Comparison of ENCODE assay signal across 31 cellular contexts in the genomic region with DNA sequence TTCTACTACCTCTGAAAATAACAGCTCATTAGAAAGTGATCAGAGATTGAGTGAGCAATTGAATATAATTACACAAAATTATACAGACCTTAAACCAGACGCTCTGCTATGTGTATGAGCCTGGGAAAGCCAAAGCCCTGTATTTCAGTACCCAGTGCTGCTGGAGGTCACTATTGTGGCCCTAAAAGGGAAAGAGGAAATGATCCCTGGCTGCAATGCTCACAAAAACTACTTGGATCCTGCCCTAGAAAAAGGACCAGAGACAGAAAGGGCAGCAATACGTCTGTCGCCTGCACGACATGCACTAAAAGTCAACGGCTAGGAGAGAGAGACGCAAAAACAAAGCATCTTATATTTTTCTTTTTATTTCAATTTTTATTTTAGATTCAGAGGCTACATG.
"Had no signal": no experiment of that assay in that cellular context is flagged by ENCODE, and none has a peak within 500 bp of the region (broad histone marks: within the 10 kb centered on the region; RNA-seq: fewer than 3 reads in every experiment).

No MANE protein-coding gene starts in this region.

- H3K4me2 ChIP-seq: PC-9 had no signal

- H2AFZ ChIP-seq: PC-9 had no signal

- H3K4me3 ChIP-seq: ascending aorta, cardiac muscle cell, MG63, PC-9, SJCRH30, SK-N-MC had no signal

- H3K27ac Mint-ChIP-seq: activated CD4-positive, alpha-beta T cell treated with anti-CD3 and anti-CD28 coated beads, Interleukin-2, amount 10 ng/mL, durations not matched to agents 24 days and 14 days; activated CD8-positive, alpha-beta T cell treated with anti-CD3 and anti-CD28 coated beads for 36 hours; activated naive CD4-positive, alpha-beta T cell treated with anti-CD3 and anti-CD28 coated beads, Interleukin-2, amount 50 U/mL, for 24 hours; activated naive CD8-positive, alpha-beta T cell treated with anti-CD3 and anti-CD28 coated beads, Interleukin-2, amount 10 ng/mL, durations not matched to agents 7 days and 5 days; activated T-cell treated with anti-CD3 and anti-CD28 coated beads, Interleukin-2, amount 50 U/mL, for 72 hours; activated T-helper 17 cell treated with anti-CD3 and anti-CD28 coated beads, Interleukin-2, amount 50 U/mL, for 72 hours had no signal

- H3K27ac ChIP-seq: ascending aorta, cardiac muscle cell, PC-9, SJCRH30, SK-N-MC, WERI-Rb-1 had no signal

- H3K4me1 ChIP-seq: ascending aorta, SJCRH30 had no signal

- H3K4me3 Mint-ChIP-seq: activated CD4-positive, alpha-beta T cell treated with anti-CD3 and anti-CD28 coated beads, Interleukin-2, amount 10 ng/mL, durations not matched to agents 24 days and 14 days; activated CD8-positive, alpha-beta T cell treated with anti-CD3 and anti-CD28 coated beads for 36 hours; activated naive CD4-positive, alpha-beta T cell treated with anti-CD3 and anti-CD28 coated beads, Interleukin-2, amount 50 U/mL, for 24 hours; activated naive CD8-positive, alpha-beta T cell treated with anti-CD3 and anti-CD28 coated beads, Interleukin-2, amount 10 ng/mL, durations not matched to agents 7 days and 5 days; activated T-cell treated with anti-CD3 and anti-CD28 coated beads, Interleukin-2, amount 50 U/mL, for 72 hours; activated T-helper 17 cell treated with anti-CD3 and anti-CD28 coated beads, Interleukin-2, amount 50 U/mL, for 72 hours; central memory CD8-positive, alpha-beta T cell had no signal

- H3K36me3 Mint-ChIP-seq: activated naive CD4-positive, alpha-beta T cell treated with anti-CD3 and anti-CD28 coated beads, Interleukin-2, amount 50 U/mL, for 24 hours; activated naive CD8-positive, alpha-beta T cell treated with anti-CD3 and anti-CD28 coated beads, Interleukin-2, amount 10 ng/mL, durations not matched to agents 7 days and 5 days had no signal

- H3K27me3 ChIP-seq: ascending aorta, cardiac muscle cell, MG63, SJCRH30 had no signal

- H3K36me3 ChIP-seq: ascending aorta, cardiac muscle cell, MG63, SJCRH30, WERI-Rb-1 had no signal

- H3K9me3 ChIP-seq: ascending aorta, MG63, SJCRH30 had no signal

- H3K27me3 Mint-ChIP-seq: activated CD4-positive, alpha-beta T cell treated with anti-CD3 and anti-CD28 coated beads, Interleukin-2, amount 10 ng/mL, durations not matched to agents 24 days and 14 days; activated CD8-positive, alpha-beta T cell treated with anti-CD3 and anti-CD28 coated beads for 36 hours; activated naive CD4-positive, alpha-beta T cell treated with anti-CD3 and anti-CD28 coated beads, Interleukin-2, amount 50 U/mL, for 24 hours; activated naive CD8-positive, alpha-beta T cell treated with anti-CD3 and anti-CD28 coated beads, Interleukin-2, amount 10 ng/mL, durations not matched to agents 7 days and 5 days; activated T-helper 17 cell treated with anti-CD3 and anti-CD28 coated beads, Interleukin-2, amount 50 U/mL, for 72 hours; central memory CD8-positive, alpha-beta T cell had no signal

- ATAC-seq: activated CD8-positive, alpha-beta T cell treated with anti-CD3 and anti-CD28 coated beads for 36 hours; activated T-cell treated with anti-CD3 and anti-CD28 coated beads, Interleukin-2, amount 50 U/mL, for 72 hours; activated T-helper 17 cell treated with anti-CD3 and anti-CD28 coated beads, Interleukin-2, amount 50 U/mL, for 72 hours had no signal

- DNase-seq: activated CD4-positive, alpha-beta T cell treated with anti-CD3 and anti-CD28 coated beads, Interleukin-2, amount 10 ng/mL, durations not matched to agents 24 days and 14 days; activated CD4-positive, alpha-beta T cell treated with anti-CD3 and anti-CD28 coated beads, Interleukin-2, amount 50 U/mL, for 4 hours; activated CD4-positive, CD25-positive, alpha-beta regulatory T cell; activated CD8-positive, alpha-beta T cell treated with anti-CD3 and anti-CD28 coated beads for 36 hours; activated gamma-delta T cell; activated naive CD4-positive, alpha-beta T cell treated with Interleukin-2 at 50 U/mL for 16 hours; activated naive CD8-positive, alpha-beta T cell treated with anti-CD3 and anti-CD28 coated beads, Interleukin-2, amount 10 ng/mL, durations not matched to agents 7 days and 5 days; activated T-cell treated with anti-CD3 and anti-CD28 coated beads, Interleukin-2, amount 50 U/mL, for 1 hour; activated T-cell treated with anti-CD3 and anti-CD28 coated beads, Interleukin-2, amount 50 U/mL, for 72 hours; amygdala; Karpas-422; KBM-7; MG63; NCI-H1092; NCI-H1694 treated with DMSO at 0.1 percent for 48 hours; NCI-H2029 treated with DMSO at 0.1 percent for 48 hours; NCI-H2107; NCI-H2171; NCI-H510A; NCI-H526; PC-9; SHP77; SJCRH30; T1000; WERI-Rb-1 had no signal

- H3K4me1 Mint-ChIP-seq: activated CD4-positive, alpha-beta T cell treated with anti-CD3 and anti-CD28 coated beads, Interleukin-2, amount 10 ng/mL, durations not matched to agents 24 days and 14 days; activated naive CD4-positive, alpha-beta T cell treated with anti-CD3 and anti-CD28 coated beads, Interleukin-2, amount 50 U/mL, for 24 hours; activated naive CD8-positive, alpha-beta T cell treated with anti-CD3 and anti-CD28 coated beads, Interleukin-2, amount 10 ng/mL, durations not matched to agents 7 days and 5 days; activated T-helper 17 cell treated with anti-CD3 and anti-CD28 coated beads, Interleukin-2, amount 50 U/mL, for 72 hours; central memory CD8-positive, alpha-beta T cell had no signal
